In genomic region chr5:113087994-113088519, GRCh38 we compare ENCODE assay signal across 27 cellular contexts.
DNase-seq lines count a peak whose midpoint lies in the region; ATAC-seq, FAIRE-seq and TF ChIP-seq lines count a peak whose summit lies in the region.
"Had no signal": no experiment of that assay in that cellular context is flagged by ENCODE, and none has a peak within 500 bp of the region (broad histone marks: within the 10 kb centered on the region; RNA-seq: fewer than 3 reads in every experiment).

No MANE protein-coding gene starts in this region.

- no peak overlapping the region for H3K9ac ChIP-seq in kidney (ENCODE audit: low read length in 2 of 2)
- H3K9ac ChIP-seq: KMS-11 had no signal

- H3K27me3 ChIP-seq in uterus: no peaks in the 10 kb centered on the region
- H3K27me3 ChIP-seq: body of pancreas, MG63 had no signal

- H3K4me3 ChIP-seq in fibroblast of pulmonary artery (replicated peaks; ENCODE audit: low read depth, low read length): no peak overlapping the region
- no peak overlapping the region for H3K4me3 ChIP-seq in kidney (ENCODE audit: low read length in 2 of 2)
- H3K4me3 ChIP-seq in uterus: no peak overlapping the region
- H3K4me3 ChIP-seq: body of pancreas, MG63, psoas muscle had no signal

- ATAC-seq in GM21447 (IDR thresholded peaks at IDR 0.05; ENCODE audit: unreplicated experiment): no peak
- ATAC-seq: body of pancreas; naive thymus-derived CD8-positive, alpha-beta T cell; Panc1; psoas muscle; stimulated activated effector memory CD8-positive, alpha-beta T cell treated with anti-CD3 and anti-CD28 coated beads, Interleukin-12 subunit alpha, Interleukin-12 subunit beta, amount 100 ng/mL, for 72 hours had no signal

- H3K9me3 ChIP-seq in kidney (ENCODE audit: control insufficient read depth in 1 of 2, low read length in 2 of 2) (no peaks in the 10 kb centered on the region), uterus (no peaks in the 10 kb centered on the region)
- H3K9me3 ChIP-seq: body of pancreas, MG63, psoas muscle had no signal

- H3K36me3 ChIP-seq in kidney (ENCODE audit: control insufficient read depth in 1 of 2, insufficient read depth in 2 of 2, low read length in 2 of 2) (no peaks in the 10 kb centered on the region), uterus (no peaks in the 10 kb centered on the region)
- H3K36me3 ChIP-seq: MG63 had no signal

- TF ChIP-seq CTCF in fibroblast of pulmonary artery (IDR thresholded peaks at IDR 0.05; ENCODE audit: low read length, missing control alignments): no peak
- no peak for TF ChIP-seq CTCF in kidney (IDR thresholded peaks at IDR 0.05; ENCODE audit: borderline replicate concordance, extremely low read depth, insufficient read depth)
- no peak for TF ChIP-seq CTCF in uterus (IDR thresholded peaks at IDR 0.05)

- DNase-seq in astrocyte of the hippocampus (ENCODE audit: low read depth, low spot score) (peak; percentile 29), fibroblast of pulmonary artery (ENCODE audit: low read depth) (peak; percentile 63), kidney (no peak), uterus (no peak), DMS79 treated with DMSO at 0.1 percent for 48 hours (lab: John Stamatoyannopoulos, UW) (no peak), GM12891 (ENCODE audit: insufficient read length, low spot score) (no peak)
- DNase-seq: activated CD4-positive, alpha-beta memory T cell treated with anti-CD3 and anti-CD28 coated beads, Interleukin-2, amount 10 ng/mL, durations not matched to agents 7 days and 5 days; activated CD4-positive, alpha-beta T cell treated with anti-CD3 and anti-CD28 coated beads for 1 hour; activated CD8-positive, alpha-beta memory T cell treated with anti-CD3 and anti-CD28 coated beads, Interleukin-2, amount 50 U/mL, for 4 hours; activated naive CD4-positive, alpha-beta T cell; body of pancreas; C1 segment of cervical spinal cord; GOT3; immature natural killer cell; MG63; naive thymus-derived CD8-positive, alpha-beta T cell; NCI-H1105 treated with DMSO at 0.1 percent for 48 hours; NCI-H187 treated with DMSO at 0.1 percent for 48 hours; NCI-H526 treated with DMSO at 0.1 percent for 48 hours; nucleus accumbens; psoas muscle; SHP77 treated with DMSO at 0.1 percent for 48 hours; trophoblast cell had no signal

- H3K4me1 ChIP-seq in kidney (ENCODE audit: control insufficient read depth in 1 of 2, insufficient read depth in 1 of 2, low read depth in 1 of 2, low read length in 2 of 2): peaks cover 0 to 3% of the 10 kb centered on the region in 2 donors
- H3K4me1 ChIP-seq in uterus: peaks cover 0 to 4% of the 10 kb centered on the region in 2 donors

- TF ChIP-seq POLR2A in uterus (IDR thresholded peaks at IDR 0.05) (no peak), GM12891 (IDR thresholded peaks at IDR 0.05; ENCODE audit: low read depth, low read length) (no peak)

- intact Hi-C loops in kidney (cut with DNase I): no loop called here
- intact Hi-C loops in uterus (cut with DNase I; ENCODE audit: low total_unique reads): no loop called here

- H3K27ac ChIP-seq in kidney (ENCODE audit: low read depth in 2 of 2, low read length in 2 of 2) (no peak overlapping the region), uterus (peak overlapping the region; percentile 7 to 67)
- H3K27ac ChIP-seq: body of pancreas, KMS-11, psoas muscle had no signal

- peak; percentile 44 for FAIRE-seq in kidney (lab: Jason Lieb, UNC)
- FAIRE-seq in GM12891 (lab: Jason Lieb, UNC): no peak

TF ChIP-seq in GM12891, 5 proteins besides CTCF, POLR2A, EP300 and RAD21:
- TF ChIP-seq TAF1 (IDR thresholded peaks at IDR 0.05; ENCODE audit: low read depth, low read length) (no peak), PAX5 (IDR thresholded peaks at IDR 0.05; ENCODE audit: insufficient read depth, low read length, severe bottlenecking) (no peak), POLR2AphosphoS5 (IDR thresholded peaks at IDR 0.05; ENCODE audit: low read depth, low read length) (no peak), SPI1 (IDR thresholded peaks at IDR 0.05; ENCODE audit: low read depth, low read length) (no peak), POU2F2 (IDR thresholded peaks at IDR 0.05; ENCODE audit: low read depth, low read length) (no peak)

Comparison
In these comparisons a context has a peak if more than half of its experiments do, and no peak if none do; other contexts are left out.
1. DNase-seq: peak in astrocyte of the hippocampus (single experiment) and fibroblast of pulmonary artery (single experiment); none in kidney (single experiment), uterus (0 of 2), DMS79 treated with DMSO at 0.1 percent for 48 hours (single experiment) and GM12891 (single experiment).
2. H3K27ac ChIP-seq: peak in uterus (2 of 2); none in kidney (0 of 2).